ENCODE assay signal across 20 cellular contexts in the genomic region with DNA sequence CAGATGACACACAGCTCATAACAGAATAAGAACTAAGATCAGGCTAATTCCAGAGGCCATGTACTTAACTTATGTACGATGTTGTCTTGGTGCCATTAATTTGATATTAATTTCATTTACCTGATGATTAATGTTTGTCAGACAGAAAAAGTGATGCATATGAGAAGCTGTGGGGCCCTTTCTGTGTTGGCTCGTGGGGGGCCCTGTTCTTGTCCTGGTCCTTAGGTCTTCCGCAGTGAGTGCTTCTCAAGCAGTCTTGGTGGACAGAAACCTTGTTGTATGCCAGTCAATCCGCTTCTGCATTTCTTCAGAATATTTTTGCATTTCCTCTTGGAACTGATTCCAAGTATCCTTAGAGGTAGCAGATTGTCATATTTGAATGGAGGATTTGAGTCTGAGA. TPM values are rescaled to one million over a fixed set of nuclear protein-coding genes. Genes with fewer than 3 reads are reported as not detected.
DNase-seq lines count a peak whose midpoint lies in the region; ATAC-seq and TF ChIP-seq lines count a peak whose summit lies in the region.
"Had no signal": no experiment of that assay in that cellular context is flagged by ENCODE, and none has a peak within 500 bp of the region (broad histone marks: within the 10 kb centered on the region; RNA-seq: fewer than 3 reads in every experiment).

No MANE protein-coding gene starts in this region.

- H3K4me1 Mint-ChIP-seq in activated T-cell treated with anti-CD3 and anti-CD28 coated beads, Interleukin-2, amount 50 U/mL, for 24 hours (ENCODE audit: low read depth): peaks cover 37% of the 10 kb centered on the region
- H3K4me1 Mint-ChIP-seq in activated T-cell treated with anti-CD3 and anti-CD28 coated beads, Interleukin-2, amount 50 U/mL, for 72 hours (ENCODE audit: low read depth): peaks cover 7% of the 10 kb centered on the region

- H3K4me1 ChIP-seq in HEK293 (ENCODE audit: control insufficient read depth, insufficient read depth, low read length): no peaks in the 10 kb centered on the region
- H3K4me1 ChIP-seq: BLaER1 had no signal

- H3K27me3 Mint-ChIP-seq in activated T-cell treated with anti-CD3 and anti-CD28 coated beads, Interleukin-2, amount 50 U/mL, for 24 hours: no peaks in the 10 kb centered on the region
- no peaks in the 10 kb centered on the region for H3K27me3 Mint-ChIP-seq in activated T-cell treated with anti-CD3 and anti-CD28 coated beads, Interleukin-2, amount 50 U/mL, for 72 hours (ENCODE audit: low read depth)
- H3K27me3 Mint-ChIP-seq: B cell; CD4-positive, CD25-positive, alpha-beta regulatory T cell had no signal

- no peak overlapping the region for H3K27ac ChIP-seq in HEK293 (ENCODE audit: extremely low read depth, low read depth, low read length)
- H3K27ac ChIP-seq: 22Rv1, BLaER1, C4-2B had no signal

- no peak overlapping the region for H3K4me3 Mint-ChIP-seq in activated T-cell treated with anti-CD3 and anti-CD28 coated beads, Interleukin-2, amount 50 U/mL, for 24 hours
- no peak overlapping the region for H3K4me3 Mint-ChIP-seq in activated T-cell treated with anti-CD3 and anti-CD28 coated beads, Interleukin-2, amount 50 U/mL, for 72 hours
- H3K4me3 Mint-ChIP-seq: B cell; CD4-positive, CD25-positive, alpha-beta regulatory T cell; CD8-positive, alpha-beta memory T cell had no signal

- no peak for TF ChIP-seq CTCF in HEK293 (tag by site-specific recombination; IDR thresholded peaks at IDR 0.05)

- POLR2A ChIA-PET in HEK293 (lab: Yijun Ruan, JAX): no interaction called here

- H3K36me3 Mint-ChIP-seq in activated T-cell treated with anti-CD3 and anti-CD28 coated beads, Interleukin-2, amount 50 U/mL, for 24 hours (ENCODE audit: low read depth): peaks cover 91% of the 10 kb centered on the region
- peaks cover 10 to 55% of the 10 kb centered on the region in 2 donors for H3K36me3 Mint-ChIP-seq in activated T-cell treated with anti-CD3 and anti-CD28 coated beads, Interleukin-2, amount 50 U/mL, for 72 hours (ENCODE audit: insufficient read depth in 2 of 2)

- ATAC-seq in activated T-cell treated with anti-CD3 and anti-CD28 coated beads, Interleukin-2, amount 50 U/mL, for 72 hours (replicated peaks in 1 of 2): no peak
- ATAC-seq in HG03159 (IDR thresholded peaks at IDR 0.05; ENCODE audit: unreplicated experiment) (no peak), HG03460 (IDR thresholded peaks at IDR 0.05; ENCODE audit: unreplicated experiment) (no peak), GM21619 (IDR thresholded peaks at IDR 0.05; ENCODE audit: unreplicated experiment) (no peak)
- ATAC-seq: GM12878 had no signal

- H3K4me3 ChIP-seq in HEK293 (ENCODE audit: low read depth, low read length): no peak overlapping the region
- H3K4me3 ChIP-seq: BLaER1, GM12878 had no signal

- no peak for DNase-seq in activated T-cell treated with anti-CD3 and anti-CD28 coated beads, Interleukin-2, amount 50 U/mL, for 24 hours
- no peak for DNase-seq in activated T-cell treated with anti-CD3 and anti-CD28 coated beads, Interleukin-2, amount 50 U/mL, for 72 hours
- DNase-seq in epidermal melanocyte (ENCODE audit: insufficient read length, low spot score): peak; percentile 2
- DNase-seq: CD4-positive, CD25-positive, alpha-beta regulatory T cell; CD8-positive, alpha-beta memory T cell; DMS 273 treated with DMSO at 0.1 percent for 48 hours; DMS79; EL; GDM1; H7; HCEC 1CT had no signal

- H3K9me3 Mint-ChIP-seq in activated T-cell treated with anti-CD3 and anti-CD28 coated beads, Interleukin-2, amount 50 U/mL, for 24 hours: no peaks in the 10 kb centered on the region
- H3K9me3 Mint-ChIP-seq in activated T-cell treated with anti-CD3 and anti-CD28 coated beads, Interleukin-2, amount 50 U/mL, for 72 hours: no peaks in the 10 kb centered on the region
- H3K9me3 Mint-ChIP-seq: CD4-positive, CD25-positive, alpha-beta regulatory T cell; CD8-positive, alpha-beta memory T cell had no signal

- CTCF ChIA-PET in HEK293 (lab: Yijun Ruan, JAX): interaction anchor here (0.7 kb wide), 1 partner anchor 47 kb away, joined by 3 read pairs; a partner anchor contains a TSS

- peak overlapping the region; percentile 37 for H3K27ac Mint-ChIP-seq in activated T-cell treated with anti-CD3 and anti-CD28 coated beads, Interleukin-2, amount 50 U/mL, for 24 hours
- H3K27ac Mint-ChIP-seq in activated T-cell treated with anti-CD3 and anti-CD28 coated beads, Interleukin-2, amount 50 U/mL, for 72 hours: no peak overlapping the region
- H3K27ac Mint-ChIP-seq: B cell had no signal

- H3K9me3 ChIP-seq in HEK293 (ENCODE audit: control insufficient read depth, insufficient read depth, low read depth, low read length): no peaks in the 10 kb centered on the region
- H3K9me3 ChIP-seq: BLaER1 had no signal

- H3K36me3 ChIP-seq in HEK293 (ENCODE audit: control insufficient read depth in 2 of 2, insufficient read depth in 1 of 2, low read length in 2 of 2): peaks cover 33 to 76% of the 10 kb centered on the region in 2 experiments

TF ChIP-seq in HEK293, 187 proteins besides CTCF, POLR2A, EP300 and RAD21:
- TF ChIP-seq ZNF214 (tag by site-specific recombination; IDR thresholded peaks at IDR 0.05; ENCODE audit: borderline replicate concordance): no peak
- peak; percentile 95 for TF ChIP-seq ZNF677 (tag by site-specific recombination; IDR thresholded peaks at IDR 0.05)

RNA-seq across cellular contexts. Expression of a gene that starts 20.2 kb away (rescaled TPM):
- total RNA-seq in activated T-cell treated with anti-CD3 and anti-CD28 coated beads, Interleukin-2, amount 50 U/mL, for 72 hours: 100 to 1,000 TPM; 108 to 112 TPM

RNA-seq across cellular contexts. Expression of a gene that starts 20.5 kb away (rescaled TPM):
- total RNA-seq in activated T-cell treated with anti-CD3 and anti-CD28 coated beads, Interleukin-2, amount 50 U/mL, for 72 hours: 100 to 1,000 TPM in 1 of 2 donors, 10 to 100 TPM in 1; 83.2 to 106 TPM

RNA-seq across cellular contexts. Expression of a gene that starts 37.3 kb away (rescaled TPM):
- total RNA-seq in activated T-cell treated with anti-CD3 and anti-CD28 coated beads, Interleukin-2, amount 50 U/mL, for 72 hours: 10 to 100 TPM; 33.8 to 34.1 TPM

RNA-seq across cellular contexts. Expression of a gene that starts 37.8 kb away (rescaled TPM):
- 1 to 10 TPM; 3.0 to 5.1 TPM for total RNA-seq in activated T-cell treated with anti-CD3 and anti-CD28 coated beads, Interleukin-2, amount 50 U/mL, for 72 hours

RNA-seq across cellular contexts. Expression of a gene that starts 47.0 kb away (rescaled TPM):
- total RNA-seq in activated T-cell treated with anti-CD3 and anti-CD28 coated beads, Interleukin-2, amount 50 U/mL, for 72 hours: 1,000 to 10,000 TPM; 1,272 to 1,302 TPM
